27 cellular contexts compared by ENCODE assay signal in the genomic region with DNA sequence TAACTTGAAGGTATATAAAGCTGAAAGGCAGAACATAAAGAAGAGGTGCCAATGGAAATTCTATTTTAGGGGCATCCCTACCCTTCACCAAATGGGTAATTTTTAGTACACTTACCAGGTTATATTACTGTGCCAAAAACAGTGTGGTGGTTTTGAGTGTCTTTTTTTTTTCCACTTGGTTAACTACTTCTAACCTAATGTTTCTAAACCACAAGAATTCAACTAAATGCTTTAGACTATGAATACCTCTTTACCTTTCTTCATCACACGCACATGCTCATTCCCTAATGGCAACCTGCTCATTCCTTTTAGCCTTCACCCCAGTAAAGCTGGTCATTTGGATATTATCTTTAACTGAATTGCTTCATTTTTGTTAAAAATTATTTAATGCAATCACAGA.
"Had no signal": no experiment of that assay in that cellular context is flagged by ENCODE, and none has a peak within 500 bp of the region (broad histone marks: within the 10 kb centered on the region; RNA-seq: fewer than 3 reads in every experiment).

No MANE protein-coding gene starts in this region.

- H3K36me3 Mint-ChIP-seq: activated naive CD4-positive, alpha-beta T cell treated with anti-CD3 and anti-CD28 coated beads, Interleukin-2, amount 50 U/mL, for 24 hours; brain; naive thymus-derived CD8-positive, alpha-beta T cell; neural progenitor cell had no signal

- DNase-seq: activated CD4-positive, alpha-beta memory T cell treated with anti-CD3 and anti-CD28 coated beads, Interleukin-2, amount 10 ng/mL, durations not matched to agents 7 days and 5 days; activated CD4-positive, alpha-beta T cell treated with anti-CD3 and anti-CD28 coated beads, Interleukin-2, amount 10 ng/mL, durations not matched to agents 24 days and 14 days; activated CD8-positive, alpha-beta memory T cell treated with anti-CD3 and anti-CD28 coated beads, Interleukin-2, amount 10 ng/mL, durations not matched to agents 7 days and 5 days; activated gamma-delta T cell treated with Interleukin-2 at 50 U/mL for 16 hours; activated T-cell treated with anti-CD3 and anti-CD28 coated beads for 4 hours; caudate nucleus; dermis blood vessel endothelial cell; effector CD8-positive, alpha-beta T cell; foreskin fibroblast; kidney; left ventricle myocardium inferior; naive thymus-derived CD8-positive, alpha-beta T cell; posterior cingulate gyrus; retina; spleen; stimulated activated CD4-positive, alpha-beta T cell treated with anti-CD3 and anti-CD28 coated beads, Interleukin-4, amount 100 ng/mL, for 1 hour; stimulated activated naive CD4-positive, alpha-beta T cell treated with Interleukin-2 at 50 U/mL for 16 hours; substantia nigra; SW 1271; tibial artery had no signal

- H3K4me1 Mint-ChIP-seq: brain had no signal

- H3K36me3 ChIP-seq: left ventricle myocardium inferior, neural progenitor cell, spleen, tibial artery had no signal

- H3K9me3 ChIP-seq: left ventricle myocardium inferior, spleen, tibial artery had no signal

- H3K27me3 ChIP-seq: neural progenitor cell, spleen, tibial artery had no signal

- H3K4me1 ChIP-seq: neural progenitor cell had no signal

- H3K9me3 Mint-ChIP-seq: activated CD4-positive, alpha-beta memory T cell treated with anti-CD3 and anti-CD28 coated beads, Interleukin-2, amount 10 ng/mL, durations not matched to agents 7 days and 5 days; activated CD4-positive, alpha-beta T cell treated with anti-CD3 and anti-CD28 coated beads, Interleukin-2, amount 10 ng/mL, durations not matched to agents 24 days and 14 days; activated naive CD4-positive, alpha-beta T cell treated with anti-CD3 and anti-CD28 coated beads, Interleukin-2, amount 50 U/mL, for 24 hours; activated T-helper 1 cell treated with anti-CD3 and anti-CD28 coated beads, Interleukin-12 subunit alpha, Interleukin-12 subunit beta, Interleukin-2, Interleukin-4 antibody, amounts not matched to agents 30 ng/mL and 10 ng/mL and 1 ng/mL, durations not matched to agents 14 hours and 24 hours and 36 hours; brain; naive thymus-derived CD8-positive, alpha-beta T cell; neural progenitor cell had no signal

- H3K27ac ChIP-seq: left ventricle myocardium inferior, neural progenitor cell, tibial artery, VCaP had no signal

- ATAC-seq: activated CD4-positive, CD25-positive, alpha-beta regulatory T cell treated with anti-CD3 and anti-CD28 coated beads, Interleukin-2, amount 50 U/mL, for 24 hours; activated CD8-positive, alpha-beta memory T cell treated with anti-CD3 and anti-CD28 coated beads, Interleukin-2, amount 10 ng/mL, durations not matched to agents 7 days and 5 days; naive thymus-derived CD8-positive, alpha-beta T cell had no signal

- H3K27ac Mint-ChIP-seq: activated CD4-positive, alpha-beta memory T cell treated with anti-CD3 and anti-CD28 coated beads, Interleukin-2, amount 10 ng/mL, durations not matched to agents 7 days and 5 days; activated CD4-positive, alpha-beta T cell treated with anti-CD3 and anti-CD28 coated beads, Interleukin-2, amount 10 ng/mL, durations not matched to agents 24 days and 14 days; activated CD8-positive, alpha-beta memory T cell treated with anti-CD3 and anti-CD28 coated beads, Interleukin-2, amount 10 ng/mL, durations not matched to agents 7 days and 5 days; activated T-helper 1 cell treated with anti-CD3 and anti-CD28 coated beads, Interleukin-12 subunit alpha, Interleukin-12 subunit beta, Interleukin-2, Interleukin-4 antibody, amounts not matched to agents 30 ng/mL and 10 ng/mL and 1 ng/mL, durations not matched to agents 14 hours and 24 hours and 36 hours; brain; mesothelial cell of epicardium; naive thymus-derived CD8-positive, alpha-beta T cell; neural progenitor cell had no signal

- H3K4me3 Mint-ChIP-seq: activated CD4-positive, alpha-beta memory T cell treated with anti-CD3 and anti-CD28 coated beads, Interleukin-2, amount 10 ng/mL, durations not matched to agents 7 days and 5 days; activated CD4-positive, alpha-beta T cell treated with anti-CD3 and anti-CD28 coated beads, Interleukin-2, amount 10 ng/mL, durations not matched to agents 24 days and 14 days; activated CD8-positive, alpha-beta memory T cell treated with anti-CD3 and anti-CD28 coated beads, Interleukin-2, amount 10 ng/mL, durations not matched to agents 7 days and 5 days; activated naive CD4-positive, alpha-beta T cell treated with anti-CD3 and anti-CD28 coated beads, Interleukin-2, amount 50 U/mL, for 24 hours; activated T-helper 1 cell treated with anti-CD3 and anti-CD28 coated beads, Interleukin-12 subunit alpha, Interleukin-12 subunit beta, Interleukin-2, Interleukin-4 antibody, amounts not matched to agents 30 ng/mL and 10 ng/mL and 1 ng/mL, durations not matched to agents 14 hours and 24 hours and 36 hours; brain; mesothelial cell of epicardium; naive thymus-derived CD8-positive, alpha-beta T cell; neural progenitor cell had no signal

- H3K27me3 Mint-ChIP-seq: activated naive CD4-positive, alpha-beta T cell treated with anti-CD3 and anti-CD28 coated beads, Interleukin-2, amount 50 U/mL, for 24 hours; naive thymus-derived CD8-positive, alpha-beta T cell had no signal

- H3K4me3 ChIP-seq: left ventricle myocardium inferior, neural progenitor cell, spleen, tibial artery had no signal
